ENCODE assay signal across 8 cellular contexts in genomic region chr12:120710805-120711296, GRCh38. TPM values are rescaled to one million over a fixed set of nuclear protein-coding genes. Genes with fewer than 3 reads are reported as not detected.
DNase-seq lines count a peak whose midpoint lies in the region; ATAC-seq, FAIRE-seq and TF ChIP-seq lines count a peak whose summit lies in the region.

No MANE protein-coding gene starts in this region.

- H3K27me3 Mint-ChIP-seq in activated T-cell treated with anti-CD3 and anti-CD28 coated beads, Interleukin-2, amount 50 U/mL, for 4 hours (ENCODE audit: low read depth): no peaks in the 10 kb centered on the region
- no peaks in the 10 kb centered on the region for H3K27me3 Mint-ChIP-seq in osteocyte (ENCODE audit: unreplicated experiment)

- H3K9me1 ChIP-seq in IMR-90 (ENCODE audit: insufficient read depth, low read length): peaks cover 8% of the 10 kb centered on the region

- H4K91ac ChIP-seq in IMR-90 (ENCODE audit: insufficient read depth, low read depth, low read length): no peak overlapping the region

- H4K5ac ChIP-seq in IMR-90 (ENCODE audit: low read depth, low read length): no peak overlapping the region

- peaks cover 31% of the 10 kb centered on the region for H3K4me1 Mint-ChIP-seq in activated T-cell treated with anti-CD3 and anti-CD28 coated beads, Interleukin-2, amount 50 U/mL, for 4 hours (ENCODE audit: low read depth)
- peaks cover 29% of the 10 kb centered on the region for H3K4me1 Mint-ChIP-seq in osteocyte (ENCODE audit: unreplicated experiment)

- no peak for TF ChIP-seq POLR2A in IMR-90 (IDR thresholded peaks at IDR 0.05; ENCODE audit: low read depth, low read length)

- H3K79me1 ChIP-seq in IMR-90 (ENCODE audit: low read depth in 1 of 2, low read length in 2 of 2): peaks cover 20 to 34% of the 10 kb centered on the region in 2 experiments

- peaks cover 3% of the 10 kb centered on the region for H3K4me1 ChIP-seq in IMR-90 (ENCODE audit: control insufficient read depth, insufficient read depth, low read length)
- peaks cover 5% of the 10 kb centered on the region for H3K4me1 ChIP-seq in foreskin keratinocyte

- no TSS peak for BruUV-seq in IMR-90 (replicated peaks; lab: Mats Ljungman, UMichigan)

- DNase-seq in IMR-90 (no peak), foreskin keratinocyte (no peak), osteocyte (ENCODE audit: extremely low spot score, unreplicated experiment) (no peak), HTR-8/SVneo (ENCODE audit: insufficient read length, low spot score) (no peak), T1000 (lab: John Stamatoyannopoulos, UW) (no peak)
- peak; percentile 11 for DNase-seq in activated T-cell treated with anti-CD3 and anti-CD28 coated beads, Interleukin-2, amount 50 U/mL, for 4 hours

- H3K4me3 ChIP-seq in IMR-90 (ENCODE audit: insufficient read depth, low read depth, low read length): peak overlapping the region; percentile 93

- peak overlapping the region; percentile 88 for H3K4me2 ChIP-seq in IMR-90 (ENCODE audit: low read depth, low read length)

- H2AK5ac ChIP-seq in IMR-90 (ENCODE audit: low read depth, low read length): peak overlapping the region; percentile 59; the same call in 1 of the 2 replicates

- peak overlapping the region; percentile 99 for H2AFZ ChIP-seq in IMR-90 (replicated peaks; ENCODE audit: low read length, poor library complexity)

- peak overlapping the region; percentile 79 for H2BK5ac ChIP-seq in IMR-90 (ENCODE audit: low read depth, low read length, poor library complexity, severe bottlenecking)

- H3K36me3 Mint-ChIP-seq in activated T-cell treated with anti-CD3 and anti-CD28 coated beads, Interleukin-2, amount 50 U/mL, for 4 hours (ENCODE audit: insufficient read depth): peaks cover 11% of the 10 kb centered on the region
- H3K36me3 Mint-ChIP-seq in osteocyte (ENCODE audit: unreplicated experiment): peaks cover 5% of the 10 kb centered on the region

- H3K9me3 ChIP-seq in IMR-90 (ENCODE audit: control insufficient read depth, insufficient read depth, low read length): no peaks in the 10 kb centered on the region

- WGBS in IMR-90 (ENCODE audit: extremely low coverage in 2 of 2, insufficient read length in 1 of 2), 2 experiments: 0% methylated on average over 10 of the region's 31 CpGs; no CpG with 5 or more reads in 1 of the 2 experiments

- H2BK20ac ChIP-seq in IMR-90 (ENCODE audit: low read depth, low read length): no peak overlapping the region

- TF ChIP-seq CTCF in C4-2B (conservative IDR thresholded peaks at IDR 0.05) (no peak), IMR-90 (conservative IDR thresholded peaks at IDR 0.05; ENCODE audit: low read depth, low read length) (no peak), foreskin keratinocyte (conservative IDR thresholded peaks at IDR 0.05) (no peak), osteocyte (IDR thresholded peaks at IDR 0.05) (no peak)

- no peaks in the 10 kb centered on the region for H3K9me3 Mint-ChIP-seq in activated T-cell treated with anti-CD3 and anti-CD28 coated beads, Interleukin-2, amount 50 U/mL, for 4 hours
- H3K9me3 Mint-ChIP-seq in osteocyte (ENCODE audit: unreplicated experiment): no peaks in the 10 kb centered on the region

- H2BK120ac ChIP-seq in IMR-90 (ENCODE audit: low read depth, low read length): no peak overlapping the region

- peak overlapping the region in 1 of 2 experiments; percentile 26; a peak in 1 of 4 replicates for H4K8ac ChIP-seq in IMR-90 (ENCODE audit: low read depth in 2 of 2, low read length in 2 of 2)

- H3K4me3 Mint-ChIP-seq in activated T-cell treated with anti-CD3 and anti-CD28 coated beads, Interleukin-2, amount 50 U/mL, for 4 hours: peak overlapping the region; percentile 87
- H3K4me3 Mint-ChIP-seq in osteocyte (ENCODE audit: unreplicated experiment): peak overlapping the region; percentile 79

- POLR2A ChIA-PET in IMR-90 (lab: Charles Lee; ENCODE audit: unreplicated experiment): interaction anchor here (0.6 kb wide), 1 partner anchor 52 kb away, joined by 11 read pairs; no protein-coding TSS in a partner anchor

- H3K18ac ChIP-seq in IMR-90 (ENCODE audit: low read depth, low read length): no peak overlapping the region

- no peak for FAIRE-seq in HTR-8/SVneo (lab: Jason Lieb, UNC)

- in situ Hi-C loops in IMR-90 (cut with MboI; ENCODE audit: low sequenced_read_pairs): loop anchor here (5.0 kb wide), 1 partner anchor 129 kb away; the partner anchor contains the start of gene POP5

- peaks cover 5% of the 10 kb centered on the region; the same call in 1 of the 2 replicates for H4K20me1 ChIP-seq in IMR-90 (ENCODE audit: insufficient read depth, low read length)

- CTCF ChIA-PET in IMR-90 (lab: Yijun Ruan, JAX): interaction anchor here (1.4 to 2.4 kb wide), 2 partner anchors 61 to 64 kb away, joined by 4 to 10 read pairs; no protein-coding TSS in a partner anchor

- TF ChIP-seq RAD21 in IMR-90 (IDR thresholded peaks at IDR 0.05; ENCODE audit: low read length): no peak

- peak overlapping the region; percentile 89 for H3K27ac ChIP-seq in C4-2B
- peak overlapping the region; percentile 83 for H3K27ac ChIP-seq in IMR-90 (ENCODE audit: insufficient read depth, low read length)
- peak overlapping the region; percentile 82 for H3K27ac ChIP-seq in foreskin keratinocyte

- H3K56ac ChIP-seq in IMR-90 (ENCODE audit: extremely low read depth, insufficient read depth, low read length): peak overlapping the region; percentile 57

- H3K23ac ChIP-seq in IMR-90 (ENCODE audit: low read depth, low read length): peak overlapping the region; percentile 99

- dilution Hi-C loops in IMR-90 (cut with HindIII; ENCODE audit: low sequenced_read_pairs, unreplicated experiment): no loop called here

- intact Hi-C loops in IMR-90 (cut with micrococcal nuclease): loop anchor here (1.0 to 5.0 kb wide), 4 partner anchors 22 to 384 kb away; partner anchors contain the start of gene PLA2G1B

- peak overlapping the region; percentile 51 for H3K4ac ChIP-seq in IMR-90 (ENCODE audit: low read depth, low read length)

- H2AK9ac ChIP-seq in IMR-90 (replicated peaks; ENCODE audit: low read depth, low read length, poor library complexity): peak overlapping the region; percentile 96

- peak overlapping the region; percentile 77 for H3K14ac ChIP-seq in IMR-90 (replicated peaks; ENCODE audit: low read depth, low read length)

- ATAC-seq in GM19438 (IDR thresholded peaks at IDR 0.05; ENCODE audit: low read depth, unreplicated experiment) (peak; percentile 39), IMR-90 (ENCODE audit: low read depth) (peak; percentile 47), foreskin keratinocyte (peak; percentile 23)
- ATAC-seq in activated T-cell treated with anti-CD3 and anti-CD28 coated beads, Interleukin-2, amount 50 U/mL, for 4 hours: peak; percentile 53 to 58

- no peaks in the 10 kb centered on the region for H3K27me3 ChIP-seq in IMR-90 (ENCODE audit: control insufficient read depth, insufficient read depth, low read length)
- H3K27me3 ChIP-seq in foreskin keratinocyte: no peaks in the 10 kb centered on the region

- peak overlapping the region; percentile 76 for H3K9ac ChIP-seq in IMR-90 (ENCODE audit: low read depth, low read length)

- peak overlapping the region; percentile 74 for H3K27ac Mint-ChIP-seq in osteocyte (ENCODE audit: unreplicated experiment)

- no peak overlapping the region for H2BK15ac ChIP-seq in IMR-90 (ENCODE audit: low read depth, low read length)

- H3K36me3 ChIP-seq in IMR-90 (ENCODE audit: control insufficient read depth, insufficient read depth, low read length): peaks cover 11% of the 10 kb centered on the region

TF ChIP-seq in IMR-90, 13 proteins besides CTCF, POLR2A, EP300 and RAD21:
- no peak for TF ChIP-seq MAZ (IDR thresholded peaks at IDR 0.05; ENCODE audit: borderline replicate concordance, low read depth, low read length)
- TF ChIP-seq RFX5 (IDR thresholded peaks at IDR 0.05; ENCODE audit: low read depth, low read length): no peak

RNA-seq across cellular contexts. Expression of gene UNC119B, which starts 0.6 kb away (rescaled TPM):
- 8.4 and 10.3 TPM in 2 replicates for total RNA-seq in IMR-90 (2012; rRNA removed)
- polyA plus RNA-seq in IMR-90 (2012; rRNA removed): 17.8 and 21.6 TPM in 2 replicates
- 11.0 and 15.5 TPM in 2 replicates for polyA plus RNA-seq in IMR-90 (2012; cell fraction: cytosol; rRNA removed)
- 12.2 and 19.9 TPM in 2 replicates for polyA plus RNA-seq in IMR-90 (2012; cell fraction: nucleus; rRNA removed; ENCODE audit: low replicate concordance)
- 10 to 100 TPM; 17.0 to 20.4 (median 17.0) TPM for total RNA-seq in activated T-cell treated with anti-CD3 and anti-CD28 coated beads, Interleukin-2, amount 50 U/mL, for 4 hours
- 18.0 and 18.1 TPM in 2 replicates for total RNA-seq in foreskin keratinocyte
- 10.0 and 10.6 TPM in 2 replicates for polyA plus RNA-seq in foreskin keratinocyte
- 26.8 and 27.9 TPM in 2 replicates for total RNA-seq in osteocyte

RNA-seq across cellular contexts. Expression of gene ACADS, which starts 14.8 kb away (rescaled TPM):
- total RNA-seq in IMR-90 (2012; rRNA removed): 2.9 and 3.1 TPM in 2 replicates
- 5.5 and 6.5 TPM in 2 replicates for polyA plus RNA-seq in IMR-90 (2012; rRNA removed)
- 3.2 and 7.1 TPM in 2 replicates for polyA plus RNA-seq in IMR-90 (2012; cell fraction: cytosol; rRNA removed)
- 16.8 and 39.0 TPM in 2 replicates for polyA plus RNA-seq in IMR-90 (2012; cell fraction: nucleus; rRNA removed; ENCODE audit: low replicate concordance)
- 10 to 100 TPM; 13.3 to 13.8 (median 13.3) TPM for total RNA-seq in activated T-cell treated with anti-CD3 and anti-CD28 coated beads, Interleukin-2, amount 50 U/mL, for 4 hours
- total RNA-seq in foreskin keratinocyte: 5.9 and 6.2 TPM in 2 replicates
- 6.6 and 6.9 TPM in 2 replicates for polyA plus RNA-seq in foreskin keratinocyte
- total RNA-seq in osteocyte: 4.6 and 4.9 TPM in 2 replicates

RNA-seq across cellular contexts. Expression of gene MLEC, which starts 23.9 kb away (rescaled TPM):
- 117 and 137 TPM in 2 replicates for total RNA-seq in IMR-90 (2012; rRNA removed)
- 38.6 and 44.1 TPM in 2 replicates for polyA plus RNA-seq in IMR-90 (2012; rRNA removed)
- polyA plus RNA-seq in IMR-90 (2012; cell fraction: cytosol; rRNA removed): 9.7 and 13.7 TPM in 2 replicates
- 5.0 and 22.7 TPM in 2 replicates for polyA plus RNA-seq in IMR-90 (2012; cell fraction: nucleus; rRNA removed; ENCODE audit: low replicate concordance)
- 100 to 1,000 TPM; 153 to 172 (median 153) TPM for total RNA-seq in activated T-cell treated with anti-CD3 and anti-CD28 coated beads, Interleukin-2, amount 50 U/mL, for 4 hours
- total RNA-seq in foreskin keratinocyte: 85.0 and 90.5 TPM in 2 replicates
- 49.5 and 50.6 TPM in 2 replicates for polyA plus RNA-seq in foreskin keratinocyte
- 129 TPM in 2 replicates for total RNA-seq in osteocyte
